Comparison of ENCODE assay signal across 20 cellular contexts in genomic region chr2:36915627-36916026, GRCh38. TPM values are rescaled to one million over a fixed set of nuclear protein-coding genes. Genes with fewer than 3 reads are reported as not detected.
DNase-seq lines count a peak whose midpoint lies in the region; ATAC-seq, FAIRE-seq and TF ChIP-seq lines count a peak whose summit lies in the region.
"Had no signal": no experiment of that assay in that cellular context is flagged by ENCODE, and none has a peak within 500 bp of the region (broad histone marks: within the 10 kb centered on the region; RNA-seq: fewer than 3 reads in every experiment).

No MANE protein-coding gene starts in this region.

- H3K27me3 ChIP-seq in left ventricle myocardium inferior (ENCODE audit: low read depth) (no peaks in the 10 kb centered on the region), small intestine (ENCODE audit: control insufficient read depth in 2 of 2, insufficient read depth in 2 of 2, low read length in 2 of 2) (no peaks in the 10 kb centered on the region)
- H3K27me3 ChIP-seq: BE2C had no signal

- H3K27ac ChIP-seq in left ventricle myocardium inferior (replicated peaks) (no peak overlapping the region), small intestine (ENCODE audit: low read depth in 1 of 2, low read length in 1 of 2) (no peak overlapping the region)
- H3K27ac ChIP-seq: epithelial cell of prostate had no signal

- H3K36me3 Mint-ChIP-seq in type B pancreatic cell = peaks cover 3% of the 10 kb centered on the region

- peak; percentile 46 for ATAC-seq in Right ventricle myocardium inferior
- ATAC-seq: activated CD4-positive, CD25-positive, alpha-beta regulatory T cell treated with anti-CD3 and anti-CD28 coated beads, Interleukin-2, amount 50 U/mL, for 24 hours had no signal

- H3K9me3 Mint-ChIP-seq in type B pancreatic cell = no peaks in the 10 kb centered on the region
- H3K9me3 Mint-ChIP-seq: activated naive CD4-positive, alpha-beta T cell treated with anti-CD3 and anti-CD28 coated beads, Interleukin-2, amount 10 ng/mL, durations not matched to agents 7 days and 5 days; central memory CD8-positive, alpha-beta T cell; T-helper 2 cell treated with Interferon-gamma antibody and Interleukin-4, amounts not matched to agents 5 μg/mL and 100 μg/mL, for 36 hours had no signal

- peaks cover 11% of the 10 kb centered on the region for H3K4me1 Mint-ChIP-seq in type B pancreatic cell (ENCODE audit: unreplicated experiment)
- H3K4me1 Mint-ChIP-seq: activated naive CD4-positive, alpha-beta T cell treated with anti-CD3 and anti-CD28 coated beads, Interleukin-2, amount 10 ng/mL, durations not matched to agents 7 days and 5 days; central memory CD8-positive, alpha-beta T cell had no signal

- H3K27ac Mint-ChIP-seq in type B pancreatic cell = no peak overlapping the region
- H3K27ac Mint-ChIP-seq: activated naive CD4-positive, alpha-beta T cell treated with anti-CD3 and anti-CD28 coated beads, Interleukin-2, amount 10 ng/mL, durations not matched to agents 7 days and 5 days; T-helper 2 cell treated with Interferon-gamma antibody and Interleukin-4, amounts not matched to agents 5 μg/mL and 100 μg/mL, for 36 hours had no signal

- H3K9me3 ChIP-seq in left ventricle myocardium inferior (replicated peaks) (no peaks in the 10 kb centered on the region), small intestine (ENCODE audit: control insufficient read depth, low read depth) (no peaks in the 10 kb centered on the region)
- H3K9me3 ChIP-seq: BE2C had no signal

- TF ChIP-seq CTCF in left ventricle myocardium inferior (IDR thresholded peaks at IDR 0.05; ENCODE audit: borderline replicate concordance) (no peak), type B pancreatic cell (conservative IDR thresholded peaks at IDR 0.05) (no peak)

- DNase-seq in Right ventricle myocardium inferior (ENCODE audit: missing footprints) (no peak), left ventricle myocardium inferior (no peak), OCI-M1 (lab: John Stamatoyannopoulos, UW) (peak; percentile 16), left kidney (ENCODE audit: low read depth, low spot score) (peak; percentile 2), small intestine (peak; percentile 61), type B pancreatic cell (ENCODE audit: extremely low spot score, unreplicated experiment) (no peak), mucosa of gallbladder (ENCODE audit: low spot score) (no peak), amygdala (lab: John Stamatoyannopoulos, UW) (no peak)
- DNase-seq: 8988T; activated naive CD4-positive, alpha-beta T cell treated with anti-CD3 and anti-CD28 coated beads, Interleukin-2, amount 10 ng/mL, durations not matched to agents 7 days and 5 days; activated T-cell treated with anti-CD3 and anti-CD28 coated beads, Interleukin-2, amount 50 U/mL, for 48 hours; aorta; BE2C; NCI-H1694; NCI-H748 treated with DMSO at 0.1 percent for 48 hours; stimulated activated CD4-positive, alpha-beta T cell treated with anti-CD3 and anti-CD28 coated beads, Interleukin-15, amount 100 ng/mL, for 24 hours had no signal

- H3K4me3 Mint-ChIP-seq in type B pancreatic cell = no peak overlapping the region
- H3K4me3 Mint-ChIP-seq: activated naive CD4-positive, alpha-beta T cell treated with anti-CD3 and anti-CD28 coated beads, Interleukin-2, amount 10 ng/mL, durations not matched to agents 7 days and 5 days; central memory CD8-positive, alpha-beta T cell; T-helper 2 cell treated with Interferon-gamma antibody and Interleukin-4, amounts not matched to agents 5 μg/mL and 100 μg/mL, for 36 hours had no signal

- H3K4me1 ChIP-seq in left ventricle myocardium inferior (peaks cover 36% of the 10 kb centered on the region), small intestine (ENCODE audit: control insufficient read depth in 2 of 2, insufficient read depth in 1 of 2, low read depth in 1 of 2, low read length in 1 of 2) (no peaks in the 10 kb centered on the region)
- H3K4me1 ChIP-seq: BE2C had no signal

- no peak overlapping the region for H3K4me3 ChIP-seq in left ventricle myocardium inferior
- H3K4me3 ChIP-seq in small intestine (ENCODE audit: low read depth in 1 of 2, low read length in 2 of 2) = no peak overlapping the region

- FAIRE-seq in small intestine (lab: Jason Lieb, UNC) = no peak

- intact Hi-C loops in Right ventricle myocardium inferior (cut with DNase I) (no loop called here), left ventricle myocardium inferior (cut with micrococcal nuclease) (no loop called here)

- H3K27me3 Mint-ChIP-seq in type B pancreatic cell = no peaks in the 10 kb centered on the region
- H3K27me3 Mint-ChIP-seq: activated naive CD4-positive, alpha-beta T cell treated with anti-CD3 and anti-CD28 coated beads, Interleukin-2, amount 10 ng/mL, durations not matched to agents 7 days and 5 days; central memory CD8-positive, alpha-beta T cell had no signal

- H3K36me3 ChIP-seq in left ventricle myocardium inferior (peaks cover 7% of the 10 kb centered on the region), small intestine (ENCODE audit: control insufficient read depth in 2 of 2, insufficient read depth in 2 of 2, low read length in 2 of 2) (peaks cover 0 to 6% of the 10 kb centered on the region in 2 donors)
- H3K36me3 ChIP-seq: BE2C had no signal

- 91 to 94% (median 92%) methylated on average over 1 of the region's 1 CpG for WGBS in small intestine, 3 donors

RNA-seq across cellular contexts. Expression of gene STRN, which starts 50.7 kb away (rescaled TPM):
- total RNA-seq in Right ventricle myocardium inferior (39.8 TPM), left ventricle myocardium inferior (55.2 TPM), type B pancreatic cell (ENCODE audit: low replicate concordance) (26.1 and 34.3 TPM in 2 replicates), mucosa of gallbladder (23.8 TPM)
- polyA plus RNA-seq in small intestine = 1 to 10 TPM; 4.9 to 6.7 (median 6.7) TPM

Comparison
In these comparisons a context has a peak if more than half of its experiments do, and no peak if none do; other contexts are left out.
1. DNase-seq: peak in OCI-M1 (single experiment), left kidney (single experiment) and small intestine (single experiment); none in Right ventricle myocardium inferior (single experiment), left ventricle myocardium inferior (single experiment), type B pancreatic cell (single experiment), mucosa of gallbladder (single experiment) and amygdala (0 of 56).